8 cellular contexts compared by ENCODE assay signal in genomic region chr14:22276913-22277816, GRCh38.
A peak's percentile ranks its signal among the peaks of the same experiment; 100 is the strongest.
DNase-seq lines count a peak whose midpoint lies in the region; ATAC-seq and TF ChIP-seq lines count a peak whose summit lies in the region.

No MANE protein-coding gene starts in this region.

- BruUV-seq in Calu3 (replicated peaks; lab: Mats Ljungman, UMichigan), result no TSS peak

- H3K27me3 Mint-ChIP-seq in Calu3 (ENCODE audit: unreplicated experiment), result peaks cover 40% of the 10 kb centered on the region

- intact Hi-C loops in Calu3 (cut with micrococcal nuclease; ENCODE audit: unreplicated experiment), result no loop called here
- intact Hi-C loops in left colon (cut with DNase I, micrococcal nuclease), result no loop called here

- H3K9me3 Mint-ChIP-seq in Calu3 (ENCODE audit: low read depth, unreplicated experiment), result no peaks in the 10 kb centered on the region

- CTCF ChIA-PET in Calu3 (lab: Charles Lee), result interaction anchor here (1.1 kb wide), 1 partner anchor 13 kb away, joined by 3 read pairs; no protein-coding TSS in a partner anchor

- no peak for ATAC-seq in left colon

- H3K27ac Mint-ChIP-seq in Calu3 (ENCODE audit: unreplicated experiment), result no peak overlapping the region

- no peak overlapping the region for H3K4me3 Mint-ChIP-seq in Calu3 (ENCODE audit: low read depth, unreplicated experiment)

- peak; percentile 50 for TF ChIP-seq CTCF in Calu3 (IDR thresholded peaks at IDR 0.05; ENCODE audit: unreplicated experiment)

- DNase-seq in Calu3 (no peak), KG1 (lab: John Stamatoyannopoulos, UW) (peak; percentile 30), astrocyte of the hippocampus (ENCODE audit: low read depth, low spot score) (peak; percentile 31), medulla oblongata (ENCODE audit: extremely low spot score) (peak; percentile 22), left colon (no peak), ureter (ENCODE audit: low spot score) (no peak), GM19240 (ENCODE audit: insufficient read length, low spot score) (no peak), NCI-H2107 (lab: John Stamatoyannopoulos, UW) (no peak)

- H3K4me1 Mint-ChIP-seq in Calu3 (ENCODE audit: low read depth, unreplicated experiment), result no peaks in the 10 kb centered on the region

- H3K36me3 Mint-ChIP-seq in Calu3 (ENCODE audit: insufficient read depth, unreplicated experiment), result no peaks in the 10 kb centered on the region

Comparison
In these comparisons a context has a peak if more than half of its experiments do, and no peak if none do; other contexts are left out.
1. DNase-seq: peak in KG1 (single experiment), astrocyte of the hippocampus (single experiment) and medulla oblongata (single experiment); none in Calu3 (single experiment), left colon (0 of 2), ureter (single experiment), GM19240 (single experiment) and NCI-H2107 (single experiment).